In genomic region chr3:14405120-14405885, GRCh38 we compare ENCODE assay signal across 10 cellular contexts. TPM values are rescaled to one million over a fixed set of nuclear protein-coding genes. Genes with fewer than 3 reads are reported as not detected.
DNase-seq lines count a peak whose midpoint lies in the region; ATAC-seq, FAIRE-seq and TF ChIP-seq lines count a peak whose summit lies in the region.
"Had no signal": no experiment of that assay in that cellular context is flagged by ENCODE, and none has a peak within 500 bp of the region (broad histone marks: within the 10 kb centered on the region; RNA-seq: fewer than 3 reads in every experiment).

No MANE protein-coding gene starts in this region.

- no TSS peak for BruUV-seq in mammary epithelial cell (replicated peaks; lab: Mats Ljungman, UMichigan)

- no peak for DNase-seq in CD4-positive, CD25-positive, alpha-beta regulatory T cell
- DNase-seq in Karpas-422 (no peak), mammary epithelial cell (no peak), D721Med (ENCODE audit: insufficient read length, low spot score) (no peak), NCI-H2029 (lab: John Stamatoyannopoulos, UW) (no peak)

- no peaks in the 10 kb centered on the region for H3K27me3 ChIP-seq in CD4-positive, CD25-positive, alpha-beta regulatory T cell (ENCODE audit: control insufficient read depth, insufficient read depth, low read length)
- H3K27me3 ChIP-seq in Karpas-422 (ENCODE audit: low read length) (no peaks in the 10 kb centered on the region), mammary epithelial cell (ENCODE audit: insufficient read depth, low read length) (no peaks in the 10 kb centered on the region), neutrophil (no peaks in the 10 kb centered on the region)

- H2AFZ ChIP-seq in Karpas-422 (ENCODE audit: low read length) (no peak overlapping the region), mammary epithelial cell (ENCODE audit: low read depth, low read length) (no peak overlapping the region)

- H3K4me3 Mint-ChIP-seq in CD4-positive, CD25-positive, alpha-beta regulatory T cell = peak overlapping the region; percentile 12 to 100 (median 94)

- H3K79me2 ChIP-seq in Karpas-422 (ENCODE audit: low read length) (peaks cover 77% of the 10 kb centered on the region), mammary epithelial cell (ENCODE audit: insufficient read depth, low read length) (peaks cover 62% of the 10 kb centered on the region)

- H3K9me3 ChIP-seq in CD4-positive, CD25-positive, alpha-beta regulatory T cell (ENCODE audit: control insufficient read depth in 2 of 2, low read length in 2 of 2) = no peaks in the 10 kb centered on the region
- H3K9me3 ChIP-seq in Karpas-422 (ENCODE audit: low read length) (no peaks in the 10 kb centered on the region), mammary epithelial cell (replicated peaks; ENCODE audit: insufficient read depth, low read length) (no peaks in the 10 kb centered on the region), neutrophil (no peaks in the 10 kb centered on the region)

- CTCF ChIA-PET in mammary epithelial cell (lab: Charles Lee; ENCODE audit: low non-redundant PET) = no interaction called here

- in situ Hi-C loops in mammary epithelial cell (cut with MboI; ENCODE audit: low sequenced_read_pairs in 2 of 2) = no loop called here

- peaks cover 16% of the 10 kb centered on the region for H3K36me3 Mint-ChIP-seq in CD4-positive, CD25-positive, alpha-beta regulatory T cell

- FAIRE-seq in D721Med (lab: Jason Lieb, UNC) = no peak

- peak overlapping the region; percentile 94 for H3K4me3 ChIP-seq in CD4-positive, CD25-positive, alpha-beta regulatory T cell (ENCODE audit: low read depth, low read length)
- H3K4me3 ChIP-seq in Karpas-422 (ENCODE audit: low read length) (peak overlapping the region; percentile 80), mammary epithelial cell (replicated peaks in 1 of 3; ENCODE audit: insufficient read depth in 1 of 3, low read depth in 2 of 3, low read length in 3 of 3) (no peak overlapping the region), neutrophil (ENCODE audit: low read depth in 1 of 2, low read length in 1 of 2) (peak overlapping the region; percentile 99 to 100)

- H3K4me1 Mint-ChIP-seq in CD4-positive, CD25-positive, alpha-beta regulatory T cell = peaks cover 15 to 74% (median 47%) of the 10 kb centered on the region in 4 donors

- WGBS in mammary epithelial cell (ENCODE audit: low coverage, missing lambda C conversion rate) = 90% methylated on average over 7 of the region's 7 CpGs

- H3K36me3 ChIP-seq in CD4-positive, CD25-positive, alpha-beta regulatory T cell (ENCODE audit: control insufficient read depth, insufficient read depth, low read length) = peaks cover 13% of the 10 kb centered on the region
- H3K36me3 ChIP-seq in Karpas-422 (ENCODE audit: insufficient read depth, low read length) (peaks cover 12% of the 10 kb centered on the region), mammary epithelial cell (ENCODE audit: insufficient read depth, low read length) (peaks cover 5% of the 10 kb centered on the region), neutrophil (peaks cover 44% of the 10 kb centered on the region)

- dilution Hi-C loops in mammary epithelial cell (cut with HindIII; ENCODE audit: low sequenced_read_pairs) = no loop called here

- peak overlapping the region; percentile 89 for H3K9ac ChIP-seq in Karpas-422 (ENCODE audit: low read length)
- H3K9ac ChIP-seq in mammary epithelial cell (ENCODE audit: insufficient read depth, low read length) = no peak overlapping the region
- H3K9ac ChIP-seq: KMS-11 had no signal

- ATAC-seq in CD4-positive, CD25-positive, alpha-beta regulatory T cell (ENCODE audit: low read depth in 2 of 2) = no peak
- no peak for ATAC-seq in HG03520 (IDR thresholded peaks at IDR 0.05; ENCODE audit: unreplicated experiment)
- no peak for ATAC-seq in esophagus mucosa

- H4K20me1 ChIP-seq in Karpas-422 (ENCODE audit: insufficient read depth, low read depth, low read length) (peaks cover 39% of the 10 kb centered on the region), mammary epithelial cell (ENCODE audit: insufficient read depth, low read length) (no peaks in the 10 kb centered on the region)

- H3K27me3 Mint-ChIP-seq in CD4-positive, CD25-positive, alpha-beta regulatory T cell = no peaks in the 10 kb centered on the region

- intact Hi-C loops in mammary epithelial cell (cut with micrococcal nuclease) = no loop called here

- H3K9me2 ChIP-seq in Karpas-422 (replicated peaks; ENCODE audit: insufficient read depth, low read length) = no peaks in the 10 kb centered on the region

- peak overlapping the region; percentile 75 to 90 (median 82) for H3K27ac Mint-ChIP-seq in CD4-positive, CD25-positive, alpha-beta regulatory T cell

- no peaks in the 10 kb centered on the region for H3K9me3 Mint-ChIP-seq in CD4-positive, CD25-positive, alpha-beta regulatory T cell

- H3K4me2 ChIP-seq in Karpas-422 (ENCODE audit: low read depth, low read length, poor library complexity, severe bottlenecking) = peak overlapping the region; percentile 98
- H3K4me2 ChIP-seq in mammary epithelial cell (ENCODE audit: insufficient read depth, low read depth, low read length) = peak overlapping the region; percentile 94

- TF ChIP-seq CTCF in mammary epithelial cell (conservative IDR thresholded peaks at IDR 0.05 in 1 of 2, IDR thresholded peaks at IDR 0.05 in 1 of 2; ENCODE audit: extremely low read depth in 1 of 2, insufficient read depth in 1 of 2, low read depth in 1 of 2, low read length in 2 of 2) = no peak
- TF ChIP-seq CTCF in neutrophil (IDR thresholded peaks at IDR 0.05) = no peak
- TF ChIP-seq CTCF in D721Med (IDR thresholded peaks at IDR 0.05; ENCODE audit: insufficient read depth, missing control alignments) = no peak

- no peak overlapping the region for H3K27ac ChIP-seq in CD4-positive, CD25-positive, alpha-beta regulatory T cell (ENCODE audit: insufficient read depth, low read length, poor library complexity, severe bottlenecking)
- H3K27ac ChIP-seq in Karpas-422 (ENCODE audit: low read length) = peak overlapping the region; percentile 81
- H3K27ac ChIP-seq in mammary epithelial cell (ENCODE audit: insufficient read depth, low read depth, low read length) = no peak overlapping the region
- peak overlapping the region; percentile 99 for H3K27ac ChIP-seq in neutrophil
- H3K27ac ChIP-seq: KMS-11, SK-N-MC had no signal

- H3K4me1 ChIP-seq in CD4-positive, CD25-positive, alpha-beta regulatory T cell (ENCODE audit: control insufficient read depth, insufficient read depth, low read length, poor library complexity, severe bottlenecking) = peaks cover 60% of the 10 kb centered on the region
- peaks cover 52% of the 10 kb centered on the region for H3K4me1 ChIP-seq in Karpas-422 (ENCODE audit: low read length)
- peaks cover 22% of the 10 kb centered on the region for H3K4me1 ChIP-seq in mammary epithelial cell (ENCODE audit: insufficient read depth, low read length)
- H3K4me1 ChIP-seq in neutrophil (ENCODE audit: control insufficient read depth in 1 of 2, insufficient read depth in 1 of 2, low read depth in 1 of 2, low read length in 1 of 2) = peaks cover 80 to 83% of the 10 kb centered on the region in 2 experiments

RNA-seq across cellular contexts. Expression of gene SLC6A6, which starts 2.9 kb away (rescaled TPM):
- 73.3 TPM for total RNA-seq in CD4-positive, CD25-positive, alpha-beta regulatory T cell
- 10 to 100 TPM in 1 of 4 donors, 1 to 10 TPM in 3; 6.9 to 12.9 (median 8.2) TPM for polyA plus RNA-seq in CD4-positive, CD25-positive, alpha-beta regulatory T cell
- total RNA-seq in Karpas-422 (2014; rRNA removed; shearing (Covaris generic); ENCODE audit: low replicate concordance) = 25.3 and 30.2 TPM in 2 replicates
- total RNA-seq in mammary epithelial cell (10 to 100 TPM; 14.8 to 17.7 TPM), esophagus mucosa (11.0 TPM)
- 13.4 TPM for polyA plus RNA-seq in mammary epithelial cell
- polyA minus RNA-seq in mammary epithelial cell = 76.1 TPM

Comparison
In these comparisons a context has a peak if more than half of its experiments do, and no peak if none do; other contexts are left out.
1. H3K27ac ChIP-seq: peak in Karpas-422 (single experiment) and neutrophil (single experiment); none in CD4-positive, CD25-positive, alpha-beta regulatory T cell (single experiment) and mammary epithelial cell (single experiment).
2. H3K4me3 ChIP-seq: peak in CD4-positive, CD25-positive, alpha-beta regulatory T cell (single experiment), Karpas-422 (single experiment) and neutrophil (2 of 2); none in mammary epithelial cell (0 of 3).